10 cellular contexts compared by ENCODE assay signal in genomic region chr12:123767613-123768012, GRCh38. TPM values are rescaled to one million over a fixed set of nuclear protein-coding genes. Genes with fewer than 3 reads are reported as not detected.
DNase-seq lines count a peak whose midpoint lies in the region; ATAC-seq lines count a peak whose summit lies in the region.
"Had no signal": no experiment of that assay in that cellular context is flagged by ENCODE, and none has a peak within 500 bp of the region (broad histone marks: within the 10 kb centered on the region; RNA-seq: fewer than 3 reads in every experiment).

No MANE protein-coding gene starts in this region.

- POLR2A ChIA-PET in T-cell (lab: Charles Lee), result no interaction called here

- H3K27ac Mint-ChIP-seq in T-cell, result no peak overlapping the region
- H3K27ac Mint-ChIP-seq: CD4-positive, CD25-positive, alpha-beta regulatory T cell had no signal

- ATAC-seq in GM18868 (IDR thresholded peaks at IDR 0.05; ENCODE audit: unreplicated experiment) (peak; percentile 98), HG02938 (IDR thresholded peaks at IDR 0.05; ENCODE audit: unreplicated experiment) (peak; percentile 78), T-cell (replicated peaks in 1 of 4) (peak in 3 of 4 experiments; percentile 34 to 53 (median 37)), GM18517 (IDR thresholded peaks at IDR 0.05; ENCODE audit: unreplicated experiment) (no peak)

- no peak overlapping the region for H3K4me3 Mint-ChIP-seq in T-cell
- H3K4me3 Mint-ChIP-seq: CD4-positive, CD25-positive, alpha-beta regulatory T cell had no signal

- CTCF ChIA-PET in T-cell (lab: Charles Lee), result no interaction called here

- H3K27me3 Mint-ChIP-seq in T-cell, result peaks cover 3 to 8% of the 10 kb centered on the region in 2 donors

- DNase-seq in AML-193 (lab: John Stamatoyannopoulos, UW) (peak; percentile 69 to 73), T-cell (peak in 18 of 34 experiments; percentile 2 to 50 (median 16)), AG08396 (ENCODE audit: low spot score) (no peak), mesenteric fat pad (ENCODE audit: low spot score) (no peak), NCI-H2081 (lab: John Stamatoyannopoulos, UW) (no peak)
- DNase-seq: activated effector memory CD4-positive, alpha-beta T cell treated with anti-CD3 and anti-CD28 coated beads, Interleukin-2, amount 50 U/mL, for 16 hours had no signal

- no peaks in the 10 kb centered on the region for H3K36me3 Mint-ChIP-seq in T-cell
- H3K36me3 Mint-ChIP-seq: CD4-positive, CD25-positive, alpha-beta regulatory T cell had no signal

- H3K9me3 Mint-ChIP-seq in T-cell, result no peaks in the 10 kb centered on the region

- peaks cover 8 to 12% (median 11%) of the 10 kb centered on the region in 3 donors for H3K4me1 Mint-ChIP-seq in T-cell

RNA-seq across cellular contexts. Expression of gene DNAH10, which starts 5.5 kb away (rescaled TPM):
- under 1 TPM; 0.08 to 0.32 (median 0.19) TPM for total RNA-seq in T-cell
- 0.51 TPM for total RNA-seq in mesenteric fat pad

RNA-seq across cellular contexts. Expression of gene ATP6V0A2, which starts 55.5 kb away (rescaled TPM):
- total RNA-seq in T-cell, result 10 to 100 TPM; 34.9 to 47.2 (median 46.3) TPM
- 33.3 TPM for total RNA-seq in mesenteric fat pad

Comparison
In these comparisons a context has a peak if more than half of its experiments do, and no peak if none do; other contexts are left out.
1. DNase-seq: peak in AML-193 (2 of 2) and T-cell (18 of 34); none in AG08396 (single experiment), mesenteric fat pad (single experiment) and NCI-H2081 (0 of 2).